ENCODE assay signal across 8 cellular contexts in the genomic region with DNA sequence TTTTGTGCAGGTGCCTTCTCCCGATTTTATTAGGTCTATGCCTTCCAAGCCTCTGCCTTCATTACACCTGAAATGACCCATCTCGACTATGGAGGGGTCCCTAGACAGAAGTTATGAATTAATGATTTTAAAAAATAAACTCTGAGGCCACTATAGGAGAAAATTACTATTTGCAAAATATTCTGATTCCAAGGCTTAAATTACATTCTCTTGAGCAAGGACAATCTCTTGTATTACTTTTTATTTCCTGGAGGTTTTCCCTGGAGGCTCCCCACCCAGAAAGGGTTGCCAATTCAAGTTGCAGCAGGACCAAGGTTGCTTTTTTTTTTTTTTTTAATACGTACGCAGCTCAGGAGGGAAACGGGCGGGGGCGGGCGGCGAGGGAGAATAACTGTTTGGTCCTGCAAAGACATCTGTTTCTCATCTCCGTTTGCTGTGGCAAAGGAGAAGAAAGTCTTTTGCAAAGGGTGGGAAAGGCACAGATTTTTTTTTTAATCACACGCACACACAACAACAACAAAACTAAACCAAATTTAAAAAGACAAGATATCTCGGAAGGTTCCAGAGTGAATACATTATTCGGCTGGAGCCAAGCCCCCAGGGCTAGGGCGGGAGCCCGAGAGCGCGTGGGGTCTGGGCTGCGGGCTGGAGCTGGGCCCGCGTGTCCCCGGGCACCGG. TPM values are rescaled to one million over a fixed set of nuclear protein-coding genes. Genes with fewer than 3 reads are reported as not detected.
A peak's percentile ranks its signal among the peaks of the same experiment; 100 is the strongest.
DNase-seq lines count a peak whose midpoint lies in the region; ATAC-seq, FAIRE-seq and TF ChIP-seq lines count a peak whose summit lies in the region.

No MANE protein-coding gene starts in this region.

- DNase-seq in H9 = no peak
- no peak for DNase-seq in Right ventricle myocardium superior
- no peak for DNase-seq in HTR-8/SVneo (ENCODE audit: insufficient read length, low spot score)
- no peak for DNase-seq in stimulated activated CD4-positive, alpha-beta T cell treated with anti-CD3 and anti-CD28 coated beads, Interleukin-2, amount 100 ng/mL, for 48 hours
- DNase-seq in NCI-H1930 (lab: John Stamatoyannopoulos, UW) = no peak

- no peak overlapping the region for H2BK5ac ChIP-seq in H9 (ENCODE audit: insufficient read length, low read length)

- no peak overlapping the region for H3K4ac ChIP-seq in H9 (ENCODE audit: low read depth, low read length)

- H3K23ac ChIP-seq in H9 (ENCODE audit: insufficient read length, low read depth, low read length) = no peak overlapping the region

- H4K91ac ChIP-seq in H9 (ENCODE audit: insufficient read length, low read depth, low read length) = no peak overlapping the region

- peaks cover 4% of the 10 kb centered on the region; the same call in 1 of the 2 replicates for H3K4me1 ChIP-seq in H9 (ENCODE audit: insufficient read depth, low read length)
- H3K4me1 ChIP-seq in skeletal muscle satellite cell (ENCODE audit: control insufficient read depth, insufficient read depth, low read length) = peaks cover 17% of the 10 kb centered on the region

- H3K4me2 ChIP-seq in H9 (ENCODE audit: insufficient read depth, insufficient read length, low read length) (peak overlapping the region; percentile 22), skeletal muscle satellite cell (ENCODE audit: low read length) (peak overlapping the region; percentile 98)

- ATAC-seq in Right ventricle myocardium superior (ENCODE audit: poor library complexity) = peak; percentile 29
- ATAC-seq in HG03280 (IDR thresholded peaks at IDR 0.05; ENCODE audit: unreplicated experiment) = no peak

- H3K27ac ChIP-seq in H9 (ENCODE audit: insufficient read length, low read depth, low read length) = no peak overlapping the region
- H3K27ac ChIP-seq in VCaP = peak overlapping the region; percentile 77

- H2BK12ac ChIP-seq in H9 (ENCODE audit: insufficient read length, low read depth, low read length) = no peak overlapping the region

- no peaks in the 10 kb centered on the region for H3K36me3 Mint-ChIP-seq in H9 (ENCODE audit: insufficient read depth in 1 of 3, low read depth in 3 of 3)

- H3K14ac ChIP-seq in H9 (ENCODE audit: insufficient read depth, low read length) = no peak overlapping the region

- intact Hi-C loops in Right ventricle myocardium superior (cut with DNase I) = no loop called here

- no peak overlapping the region for H2AFZ ChIP-seq in H9 (ENCODE audit: low read length)

- H3K9ac ChIP-seq in H9 (ENCODE audit: extremely low read depth, insufficient read length, low read length) = no peak overlapping the region
- H3K9ac ChIP-seq in skeletal muscle satellite cell (ENCODE audit: low read depth, low read length) = no peak overlapping the region

- H3K23me2 ChIP-seq in H9 (ENCODE audit: insufficient read length, low read depth, low read length, poor library complexity, severe bottlenecking) = peaks cover 12% of the 10 kb centered on the region

- no peak overlapping the region for H2AK5ac ChIP-seq in H9 (ENCODE audit: insufficient read length, low read length)

- H3K27me3 ChIP-seq in H9 (ENCODE audit: insufficient read depth, low read length) (peaks cover 3% of the 10 kb centered on the region; the same call in 1 of the 2 replicates), skeletal muscle satellite cell (ENCODE audit: control insufficient read depth, insufficient read depth, low read length) (peaks cover 3% of the 10 kb centered on the region)

- WGBS in H9 (ENCODE audit: extremely low coverage, insufficient read length, low lambda C conversion rate) = no CpG with 5 or more reads among the region's 22 CpGs

- TF ChIP-seq CTCF in H9 (conservative IDR thresholded peaks at IDR 0.05) (no peak), VCaP (conservative IDR thresholded peaks at IDR 0.05) (no peak)

- no peak overlapping the region for H3K56ac ChIP-seq in H9 (ENCODE audit: insufficient read length, low read depth, low read length)

- no peak overlapping the region for H2BK20ac ChIP-seq in H9 (ENCODE audit: low read depth, low read length, poor library complexity, severe bottlenecking)

- H3K9me3 ChIP-seq in H9 (ENCODE audit: control insufficient read depth, low read depth, low read length) (no peaks in the 10 kb centered on the region), skeletal muscle satellite cell (replicated peaks; ENCODE audit: low read length) (no peaks in the 10 kb centered on the region)

- H3T11ph ChIP-seq in H9 (ENCODE audit: low read length) = no peak overlapping the region

- no peaks in the 10 kb centered on the region for H4K20me1 ChIP-seq in H9 (ENCODE audit: control insufficient read depth, insufficient read depth, insufficient read length)

- peaks cover 13 to 27% of the 10 kb centered on the region in 2 experiments for H3K4me1 Mint-ChIP-seq in H9

- H4K8ac ChIP-seq in H9 (replicated peaks; ENCODE audit: insufficient read length, low read depth, low read length) = no peak overlapping the region

- H3K79me1 ChIP-seq in H9 (ENCODE audit: insufficient read depth, low read depth, low read length, poor library complexity, severe bottlenecking) = no peaks in the 10 kb centered on the region

- no peak overlapping the region for H3K18ac ChIP-seq in H9 (ENCODE audit: insufficient read length, low read depth, low read length)

- FAIRE-seq in HTR-8/SVneo (lab: Jason Lieb, UNC) = no peak

- peak overlapping the region; percentile 59 to 83 for H3K4me3 Mint-ChIP-seq in H9

- H3K36me3 ChIP-seq in skeletal muscle satellite cell (ENCODE audit: insufficient read depth, low read length) = no peaks in the 10 kb centered on the region

- H3K27ac Mint-ChIP-seq in H9 = no peak overlapping the region

- no peak overlapping the region for H2BK15ac ChIP-seq in H9 (ENCODE audit: low read depth, low read length)

- peaks cover 28% of the 10 kb centered on the region for H3K27me3 Mint-ChIP-seq in H9 (ENCODE audit: low read depth)

- peak overlapping the region; percentile 82 for H3K4me3 ChIP-seq in skeletal muscle satellite cell (ENCODE audit: low read length)

- H3K79me2 ChIP-seq in H9 (ENCODE audit: insufficient read depth, low read length) = no peaks in the 10 kb centered on the region

- H3K9me3 Mint-ChIP-seq in H9 = no peaks in the 10 kb centered on the region

- H2BK120ac ChIP-seq in H9 (ENCODE audit: low read depth, low read length, poor library complexity, severe bottlenecking) = no peak overlapping the region

- H4K5ac ChIP-seq in H9 (ENCODE audit: insufficient read length, low read depth, low read length) = no peak overlapping the region

RNA-seq across cellular contexts. Expression of gene SERTAD4, which starts 0.6 kb away (rescaled TPM):
- total RNA-seq in H9 (2021) (3.9 and 5.0 TPM in 2 replicates), Right ventricle myocardium superior (4.7 TPM)
- total RNA-seq in skeletal muscle satellite cell (2012; rRNA removed) = 0.22 TPM in 1 of 2 replicates, not detected in the other
